1 cellular context compared by ENCODE assay signal in the genomic region with DNA sequence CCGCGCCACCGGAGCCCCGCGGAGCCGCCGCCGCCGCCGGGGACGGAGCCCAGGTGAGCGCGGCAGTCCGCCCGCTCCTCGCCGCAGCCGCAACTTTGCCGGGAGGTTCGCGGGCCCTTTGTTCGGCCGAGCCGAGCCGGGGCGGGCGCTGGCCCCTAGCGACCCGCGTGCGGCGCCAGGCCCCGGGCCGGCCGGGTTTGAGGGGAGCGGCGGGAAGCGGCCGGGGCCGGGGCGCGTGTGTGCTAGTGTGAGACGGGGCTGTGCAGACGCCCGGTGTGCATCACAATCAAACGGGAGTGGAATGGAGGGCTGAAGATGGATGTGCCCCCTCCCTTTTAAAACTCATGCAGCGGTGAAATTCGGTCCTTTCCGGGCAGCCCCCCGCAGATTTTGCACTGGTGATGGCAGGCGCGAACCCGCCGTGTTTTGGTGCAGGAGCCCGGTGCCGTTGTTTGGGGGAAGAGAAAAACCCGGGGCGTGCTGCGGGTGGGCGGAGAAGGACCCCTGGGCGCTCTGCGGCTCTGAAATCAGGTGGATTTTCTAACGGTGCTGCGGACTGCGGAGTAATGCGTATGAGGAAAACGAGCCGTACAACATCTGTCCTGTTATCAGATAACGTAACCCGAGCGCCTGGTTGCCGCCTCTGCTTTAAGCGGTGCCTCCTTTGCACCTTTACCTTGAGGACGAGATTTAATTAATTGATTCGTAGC.
TF ChIP-seq lines count a peak whose summit lies in the region.

No MANE protein-coding gene starts in this region.

TF ChIP-seq in GM23338, 12 proteins besides CTCF, POLR2A, EP300 and RAD21 (continued from another document):
- TF ChIP-seq, protein P1, sequence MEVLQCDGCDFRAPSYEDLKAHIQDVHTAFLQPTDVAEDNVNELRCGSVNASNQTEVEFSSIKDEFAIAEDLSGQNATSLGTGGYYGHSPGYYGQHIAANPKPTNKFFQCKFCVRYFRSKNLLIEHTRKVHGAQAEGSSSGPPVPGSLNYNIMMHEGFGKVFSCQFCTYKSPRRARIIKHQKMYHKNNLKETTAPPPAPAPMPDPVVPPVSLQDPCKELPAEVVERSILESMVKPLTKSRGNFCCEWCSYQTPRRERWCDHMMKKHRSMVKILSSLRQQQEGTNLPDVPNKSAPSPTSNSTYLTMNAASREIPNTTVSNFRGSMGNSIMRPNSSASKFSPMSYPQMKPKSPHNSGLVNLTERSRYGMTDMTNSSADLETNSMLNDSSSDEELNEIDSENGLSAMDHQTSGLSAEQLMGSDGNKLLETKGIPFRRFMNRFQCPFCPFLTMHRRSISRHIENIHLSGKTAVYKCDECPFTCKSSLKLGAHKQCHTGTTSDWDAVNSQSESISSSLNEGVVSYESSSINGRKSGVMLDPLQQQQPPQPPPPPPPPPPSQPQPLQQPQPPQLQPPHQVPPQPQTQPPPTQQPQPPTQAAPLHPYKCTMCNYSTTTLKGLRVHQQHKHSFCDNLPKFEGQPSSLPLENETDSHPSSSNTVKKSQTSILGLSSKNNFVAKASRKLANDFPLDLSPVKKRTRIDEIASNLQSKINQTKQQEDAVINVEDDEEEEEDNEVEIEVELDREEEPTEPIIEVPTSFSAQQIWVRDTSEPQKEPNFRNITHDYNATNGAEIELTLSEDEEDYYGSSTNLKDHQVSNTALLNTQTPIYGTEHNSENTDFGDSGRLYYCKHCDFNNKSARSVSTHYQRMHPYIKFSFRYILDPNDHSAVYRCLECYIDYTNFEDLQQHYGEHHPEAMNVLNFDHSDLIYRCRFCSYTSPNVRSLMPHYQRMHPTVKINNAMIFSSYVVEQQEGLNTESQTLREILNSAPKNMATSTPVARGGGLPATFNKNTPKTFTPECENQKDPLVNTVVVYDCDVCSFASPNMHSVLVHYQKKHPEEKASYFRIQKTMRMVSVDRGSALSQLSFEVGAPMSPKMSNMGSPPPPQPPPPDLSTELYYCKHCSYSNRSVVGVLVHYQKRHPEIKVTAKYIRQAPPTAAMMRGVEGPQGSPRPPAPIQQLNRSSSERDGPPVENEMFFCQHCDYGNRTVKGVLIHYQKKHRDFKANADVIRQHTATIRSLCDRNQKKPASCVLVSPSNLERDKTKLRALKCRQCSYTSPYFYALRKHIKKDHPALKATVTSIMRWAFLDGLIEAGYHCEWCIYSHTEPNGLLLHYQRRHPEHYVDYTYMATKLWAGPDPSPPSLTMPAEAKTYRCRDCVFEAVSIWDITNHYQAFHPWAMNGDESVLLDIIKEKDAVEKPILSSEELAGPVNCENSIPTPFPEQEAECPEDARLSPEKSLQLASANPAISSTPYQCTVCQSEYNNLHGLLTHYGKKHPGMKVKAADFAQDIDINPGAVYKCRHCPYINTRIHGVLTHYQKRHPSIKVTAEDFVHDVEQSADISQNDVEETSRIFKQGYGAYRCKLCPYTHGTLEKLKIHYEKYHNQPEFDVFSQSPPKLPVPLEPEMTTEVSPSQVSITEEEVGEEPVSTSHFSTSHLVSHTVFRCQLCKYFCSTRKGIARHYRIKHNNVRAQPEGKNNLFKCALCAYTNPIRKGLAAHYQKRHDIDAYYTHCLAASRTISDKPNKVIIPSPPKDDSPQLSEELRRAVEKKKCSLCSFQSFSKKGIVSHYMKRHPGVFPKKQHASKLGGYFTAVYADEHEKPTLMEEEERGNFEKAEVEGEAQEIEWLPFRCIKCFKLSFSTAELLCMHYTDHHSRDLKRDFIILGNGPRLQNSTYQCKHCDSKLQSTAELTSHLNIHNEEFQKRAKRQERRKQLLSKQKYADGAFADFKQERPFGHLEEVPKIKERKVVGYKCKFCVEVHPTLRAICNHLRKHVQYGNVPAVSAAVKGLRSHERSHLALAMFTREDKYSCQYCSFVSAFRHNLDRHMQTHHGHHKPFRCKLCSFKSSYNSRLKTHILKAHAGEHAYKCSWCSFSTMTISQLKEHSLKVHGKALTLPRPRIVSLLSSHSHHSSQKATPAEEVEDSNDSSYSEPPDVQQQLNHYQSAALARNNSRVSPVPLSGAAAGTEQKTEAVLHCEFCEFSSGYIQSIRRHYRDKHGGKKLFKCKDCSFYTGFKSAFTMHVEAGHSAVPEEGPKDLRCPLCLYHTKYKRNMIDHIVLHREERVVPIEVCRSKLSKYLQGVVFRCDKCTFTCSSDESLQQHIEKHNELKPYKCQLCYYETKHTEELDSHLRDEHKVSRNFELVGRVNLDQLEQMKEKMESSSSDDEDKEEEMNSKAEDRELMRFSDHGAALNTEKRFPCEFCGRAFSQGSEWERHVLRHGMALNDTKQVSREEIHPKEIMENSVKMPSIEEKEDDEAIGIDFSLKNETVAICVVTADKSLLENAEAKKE (CRISPR knock-in tag; IDR thresholded peaks at IDR 0.05) = no peak
